8 cellular contexts compared by ENCODE assay signal in the genomic region with DNA sequence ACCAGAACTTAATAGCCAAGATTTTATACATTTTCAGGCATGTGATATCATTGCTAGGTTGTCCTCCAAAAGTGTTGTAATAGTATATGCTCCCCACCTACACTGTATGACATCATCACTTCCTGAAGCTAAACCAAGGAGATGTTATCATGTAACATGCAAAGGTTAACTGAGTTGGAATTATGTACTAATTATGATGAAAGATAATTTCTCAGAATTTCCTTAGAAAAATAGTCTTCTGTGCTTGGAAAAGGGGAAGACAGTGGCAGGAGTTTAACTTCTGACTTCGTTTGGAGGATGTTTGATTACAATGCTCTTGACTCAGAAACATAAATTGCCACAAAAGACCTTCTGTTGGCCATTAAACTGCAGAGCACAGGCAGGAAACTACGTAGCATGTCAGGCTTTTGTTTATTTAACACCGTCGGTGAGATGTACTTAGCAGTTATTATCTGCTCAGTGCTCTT.
A peak's percentile ranks its signal among the peaks of the same experiment; 100 is the strongest.
DNase-seq lines count a peak whose midpoint lies in the region; ATAC-seq and TF ChIP-seq lines count a peak whose summit lies in the region.
"Had no signal": no experiment of that assay in that cellular context is flagged by ENCODE, and none has a peak within 500 bp of the region (broad histone marks: within the 10 kb centered on the region; RNA-seq: fewer than 3 reads in every experiment).

No MANE protein-coding gene starts in this region.

- H3K27ac Mint-ChIP-seq in mesothelial cell of epicardium = peak overlapping the region; percentile 32

- H3K27me3 ChIP-seq in adipocyte (replicated peaks; ENCODE audit: control insufficient read depth, insufficient read depth, low read length) = no peaks in the 10 kb centered on the region

- peaks cover 19% of the 10 kb centered on the region for H3K4me1 ChIP-seq in adipocyte (ENCODE audit: control insufficient read depth, insufficient read depth, low read length)

- ATAC-seq in GM18907 (IDR thresholded peaks at IDR 0.05; ENCODE audit: unreplicated experiment) = no peak

- peaks cover 4% of the 10 kb centered on the region for H3K9me3 ChIP-seq in adipocyte (ENCODE audit: control insufficient read depth, low read length)

- H3K9me3 Mint-ChIP-seq in mesothelial cell of epicardium = no peaks in the 10 kb centered on the region

- peak; percentile 40 for DNase-seq in Daoy (ENCODE audit: low read depth)
- DNase-seq in Kasumi-1 (lab: John Stamatoyannopoulos, UW) = peak; percentile 9 to 28
- peak; percentile 68 for DNase-seq in adipocyte (ENCODE audit: low read depth)
- no peak for DNase-seq in mesothelial cell of epicardium (ENCODE audit: low spot score in 2 of 2, unreplicated experiment in 2 of 2)
- no peak for DNase-seq in NCI-H1092 (lab: John Stamatoyannopoulos, UW)
- no peak for DNase-seq in HuH-7 (ENCODE audit: low spot score)
- DNase-seq: SW 1271 had no signal

- no peak overlapping the region for H3K9ac ChIP-seq in adipocyte (ENCODE audit: low read length)

- peaks cover 17% of the 10 kb centered on the region for H3K27me3 Mint-ChIP-seq in mesothelial cell of epicardium (ENCODE audit: low read depth)

- H3K36me3 Mint-ChIP-seq in mesothelial cell of epicardium = peaks cover 1% of the 10 kb centered on the region

- no peak for TF ChIP-seq CTCF in mesothelial cell of epicardium (IDR thresholded peaks at IDR 0.05; ENCODE audit: unreplicated experiment)

- no peaks in the 10 kb centered on the region for H3K36me3 ChIP-seq in adipocyte (ENCODE audit: control insufficient read depth, insufficient read depth, low read length, severe bottlenecking)

- no peak overlapping the region for H3K4me3 Mint-ChIP-seq in mesothelial cell of epicardium

- no peak overlapping the region for H3K4me3 ChIP-seq in adipocyte (ENCODE audit: low read length)

- peaks cover 12% of the 10 kb centered on the region for H3K4me1 Mint-ChIP-seq in mesothelial cell of epicardium

Comparison
In these comparisons a context has a peak if more than half of its experiments do, and no peak if none do; other contexts are left out.
1. DNase-seq: peak in Daoy (single experiment), Kasumi-1 (2 of 2) and adipocyte (single experiment); none in mesothelial cell of epicardium (0 of 2), NCI-H1092 (single experiment) and HuH-7 (single experiment).